8 cellular contexts compared by ENCODE assay signal in genomic region chr9:37120840-37121335, GRCh38. TPM values are rescaled to one million over a fixed set of nuclear protein-coding genes. Genes with fewer than 3 reads are reported as not detected.
DNase-seq lines count a peak whose midpoint lies in the region; ATAC-seq and TF ChIP-seq lines count a peak whose summit lies in the region.
"Not testable (repeated sequence)": the region's sequence is repeated elsewhere in the genome, so short reads cannot be mapped to it uniquely, and the experiment has no call there.

No MANE protein-coding gene starts in this region.

- H3K27ac ChIP-seq in CD8-positive, alpha-beta memory T cell (ENCODE audit: low read depth, low read length) = peak overlapping the region; percentile 98
- H3K27ac ChIP-seq in PC-3 (ENCODE audit: low read length) (peak overlapping the region; percentile 37), mucosa of rectum (ENCODE audit: low read depth in 2 of 2, low read length in 2 of 2) (peak overlapping the region; percentile 94), stomach smooth muscle (ENCODE audit: low read length) (peak overlapping the region; percentile 86)

- H2AFZ ChIP-seq in PC-3 (ENCODE audit: low read length) = peak overlapping the region; percentile 79

- TSS peak; percentile 58 for BruUV-seq in PC-3 (replicated peaks; lab: Mats Ljungman, UMichigan)

- not testable (repeated sequence) for H3K27me3 ChIP-seq in CD8-positive, alpha-beta memory T cell (ENCODE audit: insufficient read depth, low read length, poor library complexity, severe bottlenecking); PC-3 (ENCODE audit: low read length); mucosa of rectum (ENCODE audit: control insufficient read depth in 2 of 2, insufficient read depth in 2 of 2, low read length in 2 of 2); stomach smooth muscle (ENCODE audit: control insufficient read depth in 1 of 2, insufficient read depth in 2 of 2, low read length in 2 of 2)

- TF ChIP-seq CTCF in PC-3 (conservative IDR thresholded peaks at IDR 0.05; ENCODE audit: low read depth, low read length) = not testable (repeated sequence)

- peak; percentile 36 for ATAC-seq in GM21447 (IDR thresholded peaks at IDR 0.05; ENCODE audit: unreplicated experiment)
- peak; percentile 23 for ATAC-seq in HG03135 (IDR thresholded peaks at IDR 0.05; ENCODE audit: unreplicated experiment)
- peak; percentile 48 for ATAC-seq in PC-3
- peak; percentile 24 for ATAC-seq in activated naive CD8-positive, alpha-beta T cell treated with anti-CD3 and anti-CD28 coated beads, Interleukin-2, amount 10 ng/mL, durations not matched to agents 7 days and 5 days (ENCODE audit: low read depth)

- H3K27me3 Mint-ChIP-seq in CD8-positive, alpha-beta memory T cell; activated naive CD8-positive, alpha-beta T cell treated with anti-CD3 and anti-CD28 coated beads, Interleukin-2, amount 10 ng/mL, durations not matched to agents 7 days and 5 days: not testable (repeated sequence)

- H3K4me3 ChIP-seq in CD8-positive, alpha-beta memory T cell (ENCODE audit: low read length) = peak overlapping the region; percentile 85
- H3K4me3 ChIP-seq in PC-3 (ENCODE audit: low read length) (peak overlapping the region; percentile 90), mucosa of rectum (ENCODE audit: low read length in 2 of 2) (peak overlapping the region; percentile 95 to 98), stomach smooth muscle (ENCODE audit: low read length in 2 of 2) (peak overlapping the region; percentile 85 to 90)

- not testable (repeated sequence) for DNase-seq in CD8-positive, alpha-beta memory T cell; activated naive CD8-positive, alpha-beta T cell treated with anti-CD3 and anti-CD28 coated beads, Interleukin-2, amount 10 ng/mL, durations not matched to agents 7 days and 5 days
- peak; percentile 10 for DNase-seq in PC-3
- DNase-seq in fibroblast of peridontal ligament (ENCODE audit: extremely low read depth) = peak; percentile 36

- H3F3A ChIP-seq in PC-3 (ENCODE audit: low read length, unreplicated experiment) = not testable (repeated sequence)

- CTCF ChIA-PET in CD8-positive, alpha-beta memory T cell (lab: Charles Lee) = interaction anchor here (0.7 to 3.3 kb wide), 8 partner anchors 12 to 294 kb away, joined by 3 to 10 read pairs (median 4); no protein-coding TSS in a partner anchor
- CTCF ChIA-PET in PC-3 (lab: Charles Lee) = interaction anchor here (0.6 to 1.2 kb wide), 3 partner anchors 110 to 344 kb away, joined by 3 read pairs; partner anchors contain the start of gene ZBTB5

- H3K9me2 ChIP-seq in PC-3 (replicated peaks; ENCODE audit: low read length) = not testable (repeated sequence)

- H3K4me1 ChIP-seq in CD8-positive, alpha-beta memory T cell (ENCODE audit: insufficient read depth, low read length) = peaks cover 42% of the 10 kb centered on the region
- H3K4me1 ChIP-seq in PC-3 (ENCODE audit: insufficient read depth, low read length); mucosa of rectum (ENCODE audit: control insufficient read depth in 2 of 2, insufficient read depth in 2 of 2, low read length in 2 of 2); stomach smooth muscle (ENCODE audit: control insufficient read depth, insufficient read depth, low read length): not testable (repeated sequence)

- H3K9me3 ChIP-seq in CD8-positive, alpha-beta memory T cell (ENCODE audit: low read length); PC-3 (ENCODE audit: low read length); mucosa of rectum (ENCODE audit: control insufficient read depth in 2 of 2, low read length in 2 of 2); stomach smooth muscle (ENCODE audit: control insufficient read depth in 2 of 2, low read length in 2 of 2): not testable (repeated sequence)

- peak overlapping the region; percentile 90 for H3K9ac ChIP-seq in PC-3 (ENCODE audit: low read length)
- H3K9ac ChIP-seq in mucosa of rectum (ENCODE audit: low read depth in 1 of 2, low read length in 2 of 2) = peak overlapping the region; percentile 89 to 99
- H3K9ac ChIP-seq in stomach smooth muscle (ENCODE audit: low read length in 2 of 2) = peak overlapping the region; percentile 84 to 85

- H3K79me2 ChIP-seq in PC-3 (ENCODE audit: low read length) = peaks cover 53% of the 10 kb centered on the region

- H3K4me2 ChIP-seq in PC-3 (ENCODE audit: low read length) = peak overlapping the region; percentile 85

- H4K20me1 ChIP-seq in PC-3 (ENCODE audit: low read length) = not testable (repeated sequence)

- H3K4me3 Mint-ChIP-seq in CD8-positive, alpha-beta memory T cell = peak overlapping the region; percentile 91 to 100 (median 98)
- peak overlapping the region; percentile 95 for H3K4me3 Mint-ChIP-seq in activated naive CD8-positive, alpha-beta T cell treated with anti-CD3 and anti-CD28 coated beads, Interleukin-2, amount 10 ng/mL, durations not matched to agents 7 days and 5 days

- not testable (repeated sequence) for H3K9me3 Mint-ChIP-seq in CD8-positive, alpha-beta memory T cell; activated naive CD8-positive, alpha-beta T cell treated with anti-CD3 and anti-CD28 coated beads, Interleukin-2, amount 10 ng/mL, durations not matched to agents 7 days and 5 days

- H3K36me3 ChIP-seq in CD8-positive, alpha-beta memory T cell (ENCODE audit: insufficient read depth, low read length); PC-3 (ENCODE audit: low read depth, low read length); mucosa of rectum (ENCODE audit: control insufficient read depth in 2 of 2, insufficient read depth in 2 of 2, low read length in 2 of 2); stomach smooth muscle (ENCODE audit: control insufficient read depth in 2 of 2, insufficient read depth in 2 of 2, low read length in 2 of 2): not testable (repeated sequence)

- H3K27ac Mint-ChIP-seq in CD8-positive, alpha-beta memory T cell = peak overlapping the region; percentile 96 to 99 (median 99)
- peak overlapping the region; percentile 99 for H3K27ac Mint-ChIP-seq in activated naive CD8-positive, alpha-beta T cell treated with anti-CD3 and anti-CD28 coated beads, Interleukin-2, amount 10 ng/mL, durations not matched to agents 7 days and 5 days

- POLR2A ChIA-PET in CD8-positive, alpha-beta memory T cell (lab: Charles Lee) = interaction anchor here (0.6 to 2.6 kb wide), 9 partner anchors 11 to 471 kb away, joined by 3 to 31 read pairs (median 4); partner anchors contain the start of genes TOMM5 and ZBTB5
- POLR2A ChIA-PET in PC-3 (lab: Charles Lee; ENCODE audit: unreplicated experiment) = not testable (repeated sequence)
- POLR2A ChIA-PET in activated naive CD8-positive, alpha-beta T cell treated with anti-CD3 and anti-CD28 coated beads, Interleukin-2, amount 10 ng/mL, durations not matched to agents 7 days and 5 days (lab: Charles Lee) = interaction anchor here (0.8 to 4.7 kb wide), 13 partner anchors 11 to 186 kb away, joined by 3 to 46 read pairs (median 4); no protein-coding TSS in a partner anchor

- intact Hi-C loops in PC-3 (cut with micrococcal nuclease) = loop anchor here (10.0 kb wide), 1 partner anchor 104 kb away; no protein-coding TSS in a partner anchor

- peaks cover 37 to 50% (median 49%) of the 10 kb centered on the region in 3 donors for H3K4me1 Mint-ChIP-seq in CD8-positive, alpha-beta memory T cell
- H3K4me1 Mint-ChIP-seq in activated naive CD8-positive, alpha-beta T cell treated with anti-CD3 and anti-CD28 coated beads, Interleukin-2, amount 10 ng/mL, durations not matched to agents 7 days and 5 days = peaks cover 20% of the 10 kb centered on the region

- peaks cover 0 to 15% (median 0%) of the 10 kb centered on the region in 3 donors for H3K36me3 Mint-ChIP-seq in CD8-positive, alpha-beta memory T cell
- peaks cover 11% of the 10 kb centered on the region for H3K36me3 Mint-ChIP-seq in activated naive CD8-positive, alpha-beta T cell treated with anti-CD3 and anti-CD28 coated beads, Interleukin-2, amount 10 ng/mL, durations not matched to agents 7 days and 5 days

RNA-seq across cellular contexts. Expression of gene ZCCHC7, which starts 0.5 kb away (rescaled TPM):
- 10 to 100 TPM; 25.6 to 27.1 TPM for total RNA-seq in CD8-positive, alpha-beta memory T cell
- 35.2 TPM for polyA plus RNA-seq in CD8-positive, alpha-beta memory T cell
- total RNA-seq in PC-3 (2014; rRNA removed) = 6.5 and 9.1 TPM in 2 replicates
- total RNA-seq in activated naive CD8-positive, alpha-beta T cell treated with anti-CD3 and anti-CD28 coated beads, Interleukin-2, amount 10 ng/mL, durations not matched to agents 7 days and 5 days = 10 to 100 TPM; 32.8 to 33.5 TPM

Comparison
In these comparisons a context has a peak if more than half of its experiments do, and no peak if none do; other contexts are left out.
1. H3K27ac ChIP-seq: peak in every context shown above with its lines; median percentile 98 in CD8-positive, alpha-beta memory T cell; 94 in mucosa of rectum; 86 in stomach smooth muscle; 37 in PC-3.